In the genomic region with DNA sequence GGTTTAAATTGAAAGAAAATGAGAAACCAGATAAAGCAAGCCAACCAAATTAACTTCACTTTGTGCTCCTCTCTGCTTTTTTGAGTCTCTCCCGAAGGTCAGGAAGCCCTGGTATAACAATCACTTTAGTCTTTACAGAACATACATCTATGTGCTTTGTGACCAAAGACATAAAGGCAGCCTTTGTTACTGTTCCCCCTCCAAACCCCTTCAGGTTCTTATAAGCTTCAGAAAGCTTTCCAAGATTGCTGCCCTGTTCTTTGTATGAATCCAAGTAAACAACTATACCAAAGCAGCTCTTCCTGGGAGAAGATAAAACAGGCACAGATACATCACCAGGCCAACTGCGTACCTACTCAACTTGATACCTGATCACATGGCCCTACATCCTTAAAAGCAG, we compare ENCODE assay signal across 25 cellular contexts.
"Had no signal": no experiment of that assay in that cellular context is flagged by ENCODE, and none has a peak within 500 bp of the region (broad histone marks: within the 10 kb centered on the region; RNA-seq: fewer than 3 reads in every experiment).

No MANE protein-coding gene starts in this region.

- H3K4me3 Mint-ChIP-seq: naive thymus-derived CD8-positive, alpha-beta T cell; nephron progenitor cell; stimulated activated naive B cell treated with anti-CD40 and anti-IgM and Interleukin-4, amounts not matched to agents 10 μg/mL and 1 μg/mL and 100 μg/mL, for 72 hours; stimulated activated naive CD8-positive, alpha-beta T cell treated with anti-CD3 and anti-CD28 coated beads, Interleukin-15, Interleukin-2, amounts not matched to agents 100 ng/mL and 50 ng/mL, for 24 hours had no signal

- H3K27ac ChIP-seq: dorsolateral prefrontal cortex, gastrocnemius medialis, heart left ventricle, hepatocyte, psoas muscle, sigmoid colon, thoracic aorta, tibial nerve, upper lobe of left lung had no signal

- H3K36me3 ChIP-seq: thoracic aorta, tibial nerve had no signal

- H3K27me3 Mint-ChIP-seq: naive thymus-derived CD8-positive, alpha-beta T cell; stimulated activated naive B cell treated with anti-CD40 and anti-IgM and Interleukin-4, amounts not matched to agents 10 μg/mL and 1 μg/mL and 100 μg/mL, for 72 hours; stimulated activated naive CD8-positive, alpha-beta T cell treated with anti-CD3 and anti-CD28 coated beads, Interleukin-15, Interleukin-2, amounts not matched to agents 100 ng/mL and 50 ng/mL, for 24 hours had no signal

- DNase-seq: cortex of kidney; dorsolateral prefrontal cortex; effector CD4-positive, alpha-beta T cell; gastrocnemius medialis; heart left ventricle; kidney; mesendoderm; midbrain; naive thymus-derived CD8-positive, alpha-beta T cell; nephron progenitor cell; nucleus accumbens; posterior cingulate gyrus; psoas muscle; right cardiac atrium; sigmoid colon; stimulated activated CD4-positive, alpha-beta T cell treated with anti-CD3 and anti-CD28 coated beads, Interleukin-2, amount 100 ng/mL, for 24 hours; stimulated activated CD4-positive, alpha-beta T cell treated with anti-CD3 and anti-CD28 coated beads, Interleukin-4, amount 100 ng/mL, for 24 hours; stimulated activated naive B cell treated with anti-CD40 and anti-IgM and Interleukin-4, amounts not matched to agents 10 μg/mL and 1 μg/mL and 100 μg/mL, for 72 hours; upper lobe of left lung had no signal

- H3K27ac Mint-ChIP-seq: nephron progenitor cell; stimulated activated naive B cell treated with anti-CD40 and anti-IgM and Interleukin-4, amounts not matched to agents 10 μg/mL and 1 μg/mL and 100 μg/mL, for 72 hours; stimulated activated naive CD8-positive, alpha-beta T cell treated with anti-CD3 and anti-CD28 coated beads, Interleukin-15, Interleukin-2, amounts not matched to agents 100 ng/mL and 50 ng/mL, for 24 hours had no signal

- H3K4me1 ChIP-seq: gastrocnemius medialis, heart left ventricle, psoas muscle, sigmoid colon, tibial nerve, upper lobe of left lung had no signal

- H3K27me3 ChIP-seq: gastrocnemius medialis, hepatocyte, sigmoid colon, upper lobe of left lung had no signal

- H3K4me3 ChIP-seq: dorsolateral prefrontal cortex, gastrocnemius medialis, heart left ventricle, hepatocyte, psoas muscle, sigmoid colon, thoracic aorta, tibial nerve, upper lobe of left lung had no signal

- ATAC-seq: gastrocnemius medialis; heart left ventricle; left lobe of liver; naive thymus-derived CD8-positive, alpha-beta T cell; psoas muscle; right cardiac atrium; stimulated activated naive B cell treated with anti-CD40 and anti-IgM and Interleukin-4, amounts not matched to agents 10 μg/mL and 1 μg/mL and 100 μg/mL, for 72 hours had no signal

- H3K9me3 Mint-ChIP-seq: naive thymus-derived CD8-positive, alpha-beta T cell; stimulated activated naive B cell treated with anti-CD40 and anti-IgM and Interleukin-4, amounts not matched to agents 10 μg/mL and 1 μg/mL and 100 μg/mL, for 72 hours; stimulated activated naive CD8-positive, alpha-beta T cell treated with anti-CD3 and anti-CD28 coated beads, Interleukin-15, Interleukin-2, amounts not matched to agents 100 ng/mL and 50 ng/mL, for 24 hours had no signal

- FAIRE-seq: kidney, urothelium cell line had no signal

- H3K9me3 ChIP-seq: gastrocnemius medialis, heart left ventricle, psoas muscle, sigmoid colon, thoracic aorta, tibial nerve, upper lobe of left lung had no signal

- H3K4me1 Mint-ChIP-seq: nephron progenitor cell; stimulated activated naive B cell treated with anti-CD40 and anti-IgM and Interleukin-4, amounts not matched to agents 10 μg/mL and 1 μg/mL and 100 μg/mL, for 72 hours had no signal
